Comparison of ENCODE assay signal across 8 cellular contexts in genomic region chr5:35284364-35284763, GRCh38. TPM values are rescaled to one million over a fixed set of nuclear protein-coding genes. Genes with fewer than 3 reads are reported as not detected.
"Had no signal": no experiment of that assay in that cellular context is flagged by ENCODE, and none has a peak within 500 bp of the region (broad histone marks: within the 10 kb centered on the region; RNA-seq: fewer than 3 reads in every experiment).

No MANE protein-coding gene starts in this region.

- H3K4me1 Mint-ChIP-seq: H9 had no signal

- H3K4me3 Mint-ChIP-seq: H9, HFFc6 had no signal

- DNase-seq: GOT3, H9, HCEC 1CT, IMR-90, KG1 had no signal

- H3K27ac ChIP-seq: GM23248 had no signal

- H2AFZ ChIP-seq: GM23248 had no signal

- H3K4me3 ChIP-seq: K562 had no signal

- H3K27ac Mint-ChIP-seq: H9, HFFc6 had no signal

- ATAC-seq: K562 had no signal

- H3K9me3 Mint-ChIP-seq: HFFc6 had no signal

- H3K9ac ChIP-seq: GM23248 had no signal

RNA-seq across cellular contexts. Expression of gene PRLR, which starts 54.1 kb away (rescaled TPM):
- polyA plus RNA-seq: K562 had no signal
